22 cellular contexts compared by ENCODE assay signal in the genomic region with DNA sequence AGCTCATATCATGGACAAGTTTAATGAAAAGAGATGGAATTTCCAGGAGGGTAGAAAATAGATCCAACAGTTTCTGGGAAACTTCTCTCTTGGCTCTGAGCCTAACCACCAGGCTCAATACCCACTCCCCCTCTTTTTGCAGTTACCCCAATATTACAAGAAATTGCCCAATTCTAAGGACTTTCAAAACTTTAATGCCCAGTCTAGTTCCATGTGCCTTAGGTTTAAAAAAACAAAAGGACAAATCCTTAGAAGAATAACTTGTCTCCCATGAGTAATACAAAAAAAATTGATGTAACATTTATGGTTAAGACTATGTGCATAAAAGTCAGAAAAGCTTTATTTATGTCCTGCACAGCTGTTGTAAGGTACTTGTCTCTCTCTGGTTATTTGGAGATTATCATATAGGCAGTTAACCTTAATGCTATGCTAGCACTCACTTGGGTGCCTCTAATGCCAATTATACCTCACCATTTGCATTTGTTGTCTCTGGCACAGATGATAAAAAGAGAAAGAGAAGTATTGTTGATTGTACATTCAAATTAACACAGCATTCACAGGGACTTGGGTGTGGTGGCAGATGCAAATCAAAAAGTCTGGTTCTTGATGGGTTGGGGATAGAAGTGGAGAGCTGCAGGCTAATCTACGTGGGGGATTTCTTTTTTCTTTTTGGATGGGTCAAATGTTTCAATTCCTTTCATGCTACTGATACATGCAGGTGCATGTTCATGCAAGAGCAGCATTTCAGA.
DNase-seq lines count a peak whose midpoint lies in the region; ATAC-seq and TF ChIP-seq lines count a peak whose summit lies in the region.
"Had no signal": no experiment of that assay in that cellular context is flagged by ENCODE, and none has a peak within 500 bp of the region (broad histone marks: within the 10 kb centered on the region; RNA-seq: fewer than 3 reads in every experiment).

No MANE protein-coding gene starts in this region.

- H3K36me3 ChIP-seq in mammary epithelial cell (ENCODE audit: insufficient read depth, low read length) (no peaks in the 10 kb centered on the region), suprapubic skin (no peaks in the 10 kb centered on the region), left lung (no peaks in the 10 kb centered on the region)
- H3K36me3 ChIP-seq: transverse colon had no signal

- H2AFZ ChIP-seq in mammary epithelial cell (ENCODE audit: low read depth, low read length), result no peak overlapping the region

- no peak overlapping the region for H3K27ac ChIP-seq in mammary epithelial cell (ENCODE audit: insufficient read depth, low read depth, low read length)
- peak overlapping the region; percentile 49 for H3K27ac ChIP-seq in suprapubic skin
- no peak overlapping the region for H3K27ac ChIP-seq in left lung
- H3K27ac ChIP-seq: A549, coronary artery, transverse colon had no signal

- H3K4me3 ChIP-seq in mammary epithelial cell (replicated peaks in 1 of 3; ENCODE audit: insufficient read depth in 1 of 3, low read depth in 2 of 3, low read length in 3 of 3) (no peak overlapping the region), suprapubic skin (no peak overlapping the region), left lung (no peak overlapping the region)
- H3K4me3 ChIP-seq: A549, coronary artery, smooth muscle cell, transverse colon had no signal

- H3K9me3 ChIP-seq in mammary epithelial cell (replicated peaks; ENCODE audit: insufficient read depth, low read length) (no peaks in the 10 kb centered on the region), suprapubic skin (no peaks in the 10 kb centered on the region), left lung (no peaks in the 10 kb centered on the region)
- H3K9me3 ChIP-seq: A549, transverse colon had no signal

- H3K9ac ChIP-seq in mammary epithelial cell (ENCODE audit: insufficient read depth, low read length), result no peak overlapping the region

- DNase-seq in NCI-H345 (lab: John Stamatoyannopoulos, UW) (peak; percentile 34), NCI-H345 treated with DMSO at 0.1 percent for 48 hours (lab: John Stamatoyannopoulos, UW; ENCODE audit: unreplicated experiment) (no peak), mammary epithelial cell (peak; percentile 24), suprapubic skin (ENCODE audit: low spot score in 2 of 2) (no peak), left lung (no peak), G401 (ENCODE audit: low spot score) (no peak)
- DNase-seq: activated CD8-positive, alpha-beta memory T cell treated with anti-CD3 and anti-CD28 coated beads, Interleukin-2, amount 10 ng/mL, durations not matched to agents 7 days and 5 days; activated gamma-delta T cell treated with Interleukin-2 at 50 U/mL for 16 hours; glutamatergic neuron; NCI-H2107; nucleus accumbens; SHP77 treated with DMSO at 0.1 percent for 48 hours; T-helper 2 cell; transverse colon had no signal

- peak; percentile 38 for ATAC-seq in HG02642 (IDR thresholded peaks at IDR 0.05; ENCODE audit: poor library complexity, unreplicated experiment)
- no peak for ATAC-seq in left lung
- ATAC-seq in HG02870 (IDR thresholded peaks at IDR 0.05; ENCODE audit: unreplicated experiment), result no peak
- ATAC-seq: A549; activated CD4-positive, CD25-positive, alpha-beta regulatory T cell treated with anti-CD3 and anti-CD28 coated beads, Interleukin-2, amount 50 U/mL, for 24 hours; activated CD8-positive, alpha-beta memory T cell treated with anti-CD3 and anti-CD28 coated beads, Interleukin-2, amount 10 ng/mL, durations not matched to agents 7 days and 5 days; HepG2; stimulated activated effector memory CD8-positive, alpha-beta T cell treated with anti-CD3 and anti-CD28 coated beads, Interleukin-12 subunit alpha, Interleukin-12 subunit beta, amount 100 ng/mL, for 72 hours had no signal

- no peaks in the 10 kb centered on the region for H3K27me3 ChIP-seq in mammary epithelial cell (ENCODE audit: insufficient read depth, low read length)
- H3K27me3 ChIP-seq in suprapubic skin, result no peaks in the 10 kb centered on the region
- no peaks in the 10 kb centered on the region for H3K27me3 ChIP-seq in left lung
- H3K27me3 ChIP-seq: transverse colon had no signal

- H3K4me2 ChIP-seq in mammary epithelial cell (ENCODE audit: insufficient read depth, low read depth, low read length), result no peak overlapping the region
- H3K4me2 ChIP-seq: A549, smooth muscle cell had no signal

- no TSS peak for BruUV-seq in mammary epithelial cell (replicated peaks; lab: Mats Ljungman, UMichigan)

- H3K4me1 ChIP-seq in mammary epithelial cell (ENCODE audit: insufficient read depth, low read length) (peaks cover 30% of the 10 kb centered on the region), suprapubic skin (peaks cover 33% of the 10 kb centered on the region), left lung (peaks cover 0 to 24% of the 10 kb centered on the region in 2 donors)
- H3K4me1 ChIP-seq: A549 had no signal

- in situ Hi-C loops in mammary epithelial cell (cut with MboI; ENCODE audit: low sequenced_read_pairs in 2 of 2), result no loop called here
- in situ Hi-C loops in G401 (cut with HindIII; ENCODE audit: low sequenced_read_pairs), result no loop called here

- TF ChIP-seq POLR2A in suprapubic skin (IDR thresholded peaks at IDR 0.05), result no peak

- TF ChIP-seq CTCF in mammary epithelial cell (conservative IDR thresholded peaks at IDR 0.05 in 1 of 2, IDR thresholded peaks at IDR 0.05 in 1 of 2; ENCODE audit: extremely low read depth in 1 of 2, insufficient read depth in 1 of 2, low read depth in 1 of 2, low read length in 2 of 2) (no peak), suprapubic skin (IDR thresholded peaks at IDR 0.05) (no peak), left lung (IDR thresholded peaks at IDR 0.05) (no peak)

- CTCF ChIA-PET in mammary epithelial cell (lab: Charles Lee; ENCODE audit: low non-redundant PET), result no interaction called here

- intact Hi-C loops in mammary epithelial cell (cut with micrococcal nuclease), result no loop called here
- intact Hi-C loops in left lung (cut with DNase I), result no loop called here

- H4K20me1 ChIP-seq in mammary epithelial cell (ENCODE audit: insufficient read depth, low read length), result no peaks in the 10 kb centered on the region

- dilution Hi-C loops in mammary epithelial cell (cut with HindIII; ENCODE audit: low sequenced_read_pairs), result no loop called here

- WGBS in mammary epithelial cell (ENCODE audit: low coverage, missing lambda C conversion rate), result 33% methylated on average over 1 of the region's 1 CpG
- 38% methylated on average over 1 of the region's 1 CpG for WGBS in suprapubic skin

- TF ChIP-seq EP300 in suprapubic skin (IDR thresholded peaks at IDR 0.05), result no peak

- no peaks in the 10 kb centered on the region for H3K79me2 ChIP-seq in mammary epithelial cell (ENCODE audit: insufficient read depth, low read length)

Comparison
In these comparisons a context has a peak if more than half of its experiments do, and no peak if none do; other contexts are left out.
1. DNase-seq: peak in NCI-H345 (single experiment) and mammary epithelial cell (single experiment); none in NCI-H345 treated with DMSO at 0.1 percent for 48 hours (single experiment), suprapubic skin (0 of 2), left lung (0 of 2) and G401 (single experiment).